8 cellular contexts compared by ENCODE assay signal in genomic region chr5:10577371-10578291, GRCh38. TPM values are rescaled to one million over a fixed set of nuclear protein-coding genes. Genes with fewer than 3 reads are reported as not detected.
A peak's percentile ranks its signal among the peaks of the same experiment; 100 is the strongest.
DNase-seq lines count a peak whose midpoint lies in the region; ATAC-seq lines count a peak whose summit lies in the region.

No MANE protein-coding gene starts in this region.

- intact Hi-C loops in left ventricle myocardium superior (cut with micrococcal nuclease) = no loop called here

- peaks cover 3 to 5% of the 10 kb centered on the region in 2 donors for H3K27me3 Mint-ChIP-seq in effector memory CD8-positive, alpha-beta T cell

- no peaks in the 10 kb centered on the region for H3K9me3 Mint-ChIP-seq in effector memory CD8-positive, alpha-beta T cell

- H3K27ac Mint-ChIP-seq in effector memory CD8-positive, alpha-beta T cell = peak overlapping the region in 1 of 2 donors; percentile 75

- H3K36me3 Mint-ChIP-seq in effector memory CD8-positive, alpha-beta T cell (ENCODE audit: insufficient read depth) = peaks cover 3% of the 10 kb centered on the region

- H3K4me1 Mint-ChIP-seq in effector memory CD8-positive, alpha-beta T cell (ENCODE audit: low read depth in 2 of 2) = peaks cover 1 to 6% of the 10 kb centered on the region in 2 donors

- no peak overlapping the region for H3K4me3 Mint-ChIP-seq in effector memory CD8-positive, alpha-beta T cell

- ATAC-seq in GM21447 (IDR thresholded peaks at IDR 0.05; ENCODE audit: unreplicated experiment) = peak; percentile 45
- peak; percentile 91 for ATAC-seq in left ventricle myocardium superior
- ATAC-seq in effector memory CD8-positive, alpha-beta T cell (replicated peaks) = no peak

- DNase-seq in CD1c-positive myeloid dendritic cell (ENCODE audit: extremely low spot score) (peak; percentile 86), MV-4-11 (lab: John Stamatoyannopoulos, UW) (peak; percentile 94), left ventricle myocardium superior (peak; percentile 37), NCI-H2227 treated with DMSO at 0.1 percent for 48 hours (lab: John Stamatoyannopoulos, UW) (no peak), GOT3 (lab: John Stamatoyannopoulos, UW) (no peak), anterior cingulate cortex (lab: John Stamatoyannopoulos, UW) (no peak)
- no peak for DNase-seq in effector memory CD8-positive, alpha-beta T cell

RNA-seq across cellular contexts. Expression of gene ANKRD33B, which starts 13.8 kb away (rescaled TPM):
- total RNA-seq in left ventricle myocardium superior = 6.7 TPM

Comparison
In these comparisons a context has a peak if more than half of its experiments do, and no peak if none do; other contexts are left out.
1. DNase-seq: peak in CD1c-positive myeloid dendritic cell (single experiment), MV-4-11 (single experiment) and left ventricle myocardium superior (single experiment); none in NCI-H2227 treated with DMSO at 0.1 percent for 48 hours (single experiment), GOT3 (single experiment), anterior cingulate cortex (0 of 58) and effector memory CD8-positive, alpha-beta T cell (0 of 3).